In the genomic region with DNA sequence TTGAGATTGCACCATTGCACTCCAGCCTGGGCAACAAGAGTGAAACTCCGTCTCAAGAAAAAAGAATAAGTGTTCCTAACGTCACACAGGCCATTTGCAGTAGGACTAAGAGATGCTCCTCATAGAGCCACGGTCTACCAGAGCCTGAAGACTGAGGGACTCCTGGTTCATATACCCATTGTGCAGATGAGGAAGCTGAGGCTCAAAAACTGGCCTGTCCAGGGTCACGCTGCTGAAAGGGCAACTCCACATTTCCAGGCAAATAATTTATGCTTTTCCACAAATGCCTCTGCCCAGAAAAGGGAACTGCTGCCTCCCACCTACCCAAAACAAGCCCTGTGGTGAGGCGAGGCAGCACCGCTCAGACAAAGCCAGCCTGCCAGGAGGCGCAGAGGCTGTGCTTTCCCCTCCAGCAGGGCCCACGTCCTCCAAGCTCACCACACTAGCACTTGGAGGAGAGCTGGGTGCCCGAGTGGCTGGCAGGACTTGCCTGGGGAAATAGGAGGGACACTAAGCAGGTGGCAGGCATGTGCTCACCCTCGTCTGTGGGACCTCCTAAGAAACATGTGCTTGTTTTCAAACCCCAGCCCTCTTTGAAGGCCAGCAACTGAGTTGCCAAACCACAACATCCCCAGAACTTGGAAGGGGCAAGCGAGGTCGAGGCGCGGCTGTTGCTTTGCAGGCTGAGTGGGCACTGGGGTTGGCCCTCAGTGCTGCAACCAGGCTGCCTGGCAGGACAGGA, we compare ENCODE assay signal across 15 cellular contexts.
DNase-seq lines count a peak whose midpoint lies in the region; ATAC-seq and TF ChIP-seq lines count a peak whose summit lies in the region.
"Had no signal": no experiment of that assay in that cellular context is flagged by ENCODE, and none has a peak within 500 bp of the region (broad histone marks: within the 10 kb centered on the region; RNA-seq: fewer than 3 reads in every experiment).

No MANE protein-coding gene starts in this region.

- H3K27me3 ChIP-seq in DND-41 (ENCODE audit: insufficient read depth, low read length, poor library complexity): no peaks in the 10 kb centered on the region
- H3K27me3 ChIP-seq: tibial nerve had no signal

- CTCF ChIA-PET in activated naive CD4-positive, alpha-beta T cell treated with anti-CD3 and anti-CD28 coated beads, Interleukin-2, amount 10 ng/mL, durations not matched to agents 7 days and 5 days (lab: Charles Lee): no interaction called here

- H3K9ac ChIP-seq in DND-41 (ENCODE audit: low read depth, low read length): no peak overlapping the region

- peaks cover 2% of the 10 kb centered on the region for H3K4me1 Mint-ChIP-seq in activated naive CD4-positive, alpha-beta T cell treated with anti-CD3 and anti-CD28 coated beads, Interleukin-2, amount 10 ng/mL, durations not matched to agents 7 days and 5 days

- no peaks in the 10 kb centered on the region for H3K36me3 Mint-ChIP-seq in activated naive CD4-positive, alpha-beta T cell treated with anti-CD3 and anti-CD28 coated beads, Interleukin-2, amount 10 ng/mL, durations not matched to agents 7 days and 5 days
- H3K36me3 Mint-ChIP-seq: activated naive CD8-positive, alpha-beta T cell treated with anti-CD3 and anti-CD28 coated beads, Interleukin-2, amount 10 ng/mL, durations not matched to agents 7 days and 5 days had no signal

- H3K4me3 Mint-ChIP-seq in activated naive CD4-positive, alpha-beta T cell treated with anti-CD3 and anti-CD28 coated beads, Interleukin-2, amount 10 ng/mL, durations not matched to agents 7 days and 5 days: no peak overlapping the region
- H3K4me3 Mint-ChIP-seq: activated naive CD8-positive, alpha-beta T cell treated with anti-CD3 and anti-CD28 coated beads, Interleukin-2, amount 10 ng/mL, durations not matched to agents 7 days and 5 days; CD4-positive, alpha-beta memory T cell had no signal

- TF ChIP-seq CTCF in DND-41 (IDR thresholded peaks at IDR 0.05; ENCODE audit: borderline replicate concordance, extremely low read depth, low read length, poor library complexity, severe bottlenecking) (no peak), fibroblast of mammary gland (conservative IDR thresholded peaks at IDR 0.05; ENCODE audit: control insufficient read depth, insufficient read depth, low read depth, low read length) (no peak)

- H2AFZ ChIP-seq in DND-41 (ENCODE audit: low read depth, low read length): no peak overlapping the region

- H3K36me3 ChIP-seq in DND-41 (ENCODE audit: insufficient read depth, low read length) (no peaks in the 10 kb centered on the region), KOPT-K1 (ENCODE audit: insufficient read depth, low read length) (no peaks in the 10 kb centered on the region)

- no peaks in the 10 kb centered on the region for H3K9me3 ChIP-seq in DND-41 (ENCODE audit: insufficient read depth, low read length, severe bottlenecking)
- H3K9me3 ChIP-seq in KOPT-K1 (ENCODE audit: insufficient read depth, low read length, poor library complexity, severe bottlenecking): no peaks in the 10 kb centered on the region
- H3K9me3 ChIP-seq: tibial nerve had no signal

- H3K4me1 ChIP-seq in DND-41 (ENCODE audit: insufficient read depth, low read length): peaks cover 38% of the 10 kb centered on the region

- no peak overlapping the region for H3K4me3 ChIP-seq in DND-41 (ENCODE audit: low read depth in 1 of 2, low read length in 2 of 2)
- no peak overlapping the region for H3K4me3 ChIP-seq in fibroblast of mammary gland (ENCODE audit: control insufficient read depth, low read depth, low read length)
- H3K4me3 ChIP-seq: tibial nerve had no signal

- peaks cover 37% of the 10 kb centered on the region for H4K20me1 ChIP-seq in DND-41 (ENCODE audit: insufficient read depth, low read length)

- no peak overlapping the region for H3K27ac Mint-ChIP-seq in activated naive CD4-positive, alpha-beta T cell treated with anti-CD3 and anti-CD28 coated beads, Interleukin-2, amount 10 ng/mL, durations not matched to agents 7 days and 5 days
- H3K27ac Mint-ChIP-seq: activated naive CD8-positive, alpha-beta T cell treated with anti-CD3 and anti-CD28 coated beads, Interleukin-2, amount 10 ng/mL, durations not matched to agents 7 days and 5 days; CD4-positive, alpha-beta memory T cell had no signal

- no peaks in the 10 kb centered on the region for H3K79me2 ChIP-seq in DND-41 (ENCODE audit: insufficient read depth, low read length)

- intact Hi-C loops in posterior vena cava (cut with DNase I): no loop called here

- 0 out of 2 replicates have a peak overlapping the region, but pooled peaks have one; percentile 36 for H3K27ac ChIP-seq in DND-41 (ENCODE audit: low read length)
- peak overlapping the region; percentile 49 for H3K27ac ChIP-seq in KOPT-K1 (ENCODE audit: low read depth, low read length, poor library complexity, severe bottlenecking)
- H3K27ac ChIP-seq: tibial nerve had no signal

- no peak overlapping the region for H3K4me2 ChIP-seq in DND-41 (ENCODE audit: insufficient read depth, low read length)

- ATAC-seq in DND-41 (ENCODE audit: insufficient read depth, low read depth) (peak; percentile 18; the same call in 2 of the 3 replicates), HG02885 (IDR thresholded peaks at IDR 0.05; ENCODE audit: poor library complexity, unreplicated experiment) (no peak)

- H3K9me3 Mint-ChIP-seq in activated naive CD4-positive, alpha-beta T cell treated with anti-CD3 and anti-CD28 coated beads, Interleukin-2, amount 10 ng/mL, durations not matched to agents 7 days and 5 days: no peaks in the 10 kb centered on the region
- H3K9me3 Mint-ChIP-seq: activated naive CD8-positive, alpha-beta T cell treated with anti-CD3 and anti-CD28 coated beads, Interleukin-2, amount 10 ng/mL, durations not matched to agents 7 days and 5 days; CD4-positive, alpha-beta memory T cell had no signal

- no peaks in the 10 kb centered on the region for H3K27me3 Mint-ChIP-seq in activated naive CD4-positive, alpha-beta T cell treated with anti-CD3 and anti-CD28 coated beads, Interleukin-2, amount 10 ng/mL, durations not matched to agents 7 days and 5 days
- H3K27me3 Mint-ChIP-seq: activated naive CD8-positive, alpha-beta T cell treated with anti-CD3 and anti-CD28 coated beads, Interleukin-2, amount 10 ng/mL, durations not matched to agents 7 days and 5 days; CD4-positive, alpha-beta memory T cell had no signal

- DNase-seq in DND-41 (peak; percentile 42), fibroblast of mammary gland (ENCODE audit: low read depth) (peak; percentile 54), posterior vena cava (ENCODE audit: low spot score) (peak; percentile 72), NCI-H69 (lab: John Stamatoyannopoulos, UW) (no peak)
- DNase-seq in activated naive CD4-positive, alpha-beta T cell treated with anti-CD3 and anti-CD28 coated beads, Interleukin-2, amount 10 ng/mL, durations not matched to agents 7 days and 5 days: no peak
- no peak for DNase-seq in activated naive CD4-positive, alpha-beta T cell treated with Interleukin-2 at 50 U/mL for 16 hours
- DNase-seq: CD4-positive, alpha-beta memory T cell; KG1; NCI-H187 treated with DMSO at 0.1 percent for 48 hours; NCI-H748 treated with DMSO at 0.1 percent for 48 hours; T-helper 2 cell had no signal

Comparison
In these comparisons a context has a peak if more than half of its experiments do, and no peak if none do; other contexts are left out.
1. DNase-seq: peak in DND-41 (single experiment), fibroblast of mammary gland (single experiment) and posterior vena cava (single experiment); none in NCI-H69 (single experiment), activated naive CD4-positive, alpha-beta T cell treated with anti-CD3 and anti-CD28 coated beads, Interleukin-2, amount 10 ng/mL, durations not matched to agents 7 days and 5 days (single experiment) and activated naive CD4-positive, alpha-beta T cell treated with Interleukin-2 at 50 U/mL for 16 hours (single experiment).